In the genomic region with DNA sequence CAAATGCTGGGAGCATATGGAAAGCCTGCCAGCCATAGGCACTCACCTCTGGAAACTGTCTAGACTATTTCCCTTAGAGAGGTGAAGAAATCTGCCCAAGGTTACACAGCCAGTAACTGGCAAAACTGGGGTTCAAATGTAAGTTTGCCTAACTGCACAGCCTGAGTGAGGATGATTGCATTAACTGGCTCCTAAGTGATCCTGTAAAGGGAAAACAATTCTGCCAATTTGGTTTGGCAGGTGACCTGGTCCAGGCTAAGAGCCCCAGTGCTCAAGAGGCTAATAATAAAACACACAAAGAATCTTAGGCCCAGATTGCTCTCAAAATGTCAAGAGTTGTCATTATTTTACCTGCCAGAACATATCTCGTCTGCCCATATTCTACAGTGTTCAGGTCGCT, we compare ENCODE assay signal across 24 cellular contexts.
"Had no signal": no experiment of that assay in that cellular context is flagged by ENCODE, and none has a peak within 500 bp of the region (broad histone marks: within the 10 kb centered on the region; RNA-seq: fewer than 3 reads in every experiment).

No MANE protein-coding gene starts in this region.

- H3K36me3 ChIP-seq: breast epithelium, ovary, sigmoid colon, stomach, tibial artery had no signal

- H2AFZ ChIP-seq: hepatocyte had no signal

- H3K27ac Mint-ChIP-seq: activated B cell treated with CpG ODN at 0.5 μM for 24 hours; activated naive CD4-positive, alpha-beta T cell treated with anti-CD3 and anti-CD28 coated beads, Interleukin-2, amount 50 U/mL, for 72 hours; activated T-cell treated with anti-CD3 and anti-CD28 coated beads, Interleukin-2, amount 50 U/mL, for 72 hours; naive B cell; nephron progenitor cell; progenitor cell of endocrine pancreas; stimulated activated naive B cell treated with anti-CD40 and anti-IgM and Interleukin-4, amounts not matched to agents 10 μg/mL and 1 μg/mL and 100 μg/mL, for 72 hours; T-helper 2 cell treated with Interferon-gamma antibody and Interleukin-4, amounts not matched to agents 5 μg/mL and 100 μg/mL, for 36 hours had no signal

- H3K27ac ChIP-seq: breast epithelium, hepatocyte, ovary, sigmoid colon, stomach, tibial artery had no signal

- H3K4me1 Mint-ChIP-seq: activated B cell treated with CpG ODN at 0.5 μM for 24 hours, naive B cell had no signal

- ATAC-seq: activated naive CD4-positive, alpha-beta T cell treated with anti-CD3 and anti-CD28 coated beads, Interleukin-2, amount 50 U/mL, for 72 hours; activated T-cell treated with anti-CD3 and anti-CD28 coated beads, Interleukin-2, amount 50 U/mL, for 72 hours; stimulated activated naive B cell treated with anti-CD40 and anti-IgM and Interleukin-4, amounts not matched to agents 10 μg/mL and 1 μg/mL and 100 μg/mL, for 72 hours had no signal

- DNase-seq: activated B cell treated with CpG ODN at 0.5 μM for 24 hours; activated naive CD4-positive, alpha-beta T cell; activated T-cell treated with anti-CD3 and anti-CD28 coated beads for 4 hours; activated T-cell treated with anti-CD3 and anti-CD28 coated beads, Interleukin-2, amount 50 U/mL, for 72 hours; effector CD8-positive, alpha-beta T cell; islet precursor cell; mammary epithelial cell; naive B cell; nephron progenitor cell; ovary; sigmoid colon; small intestine; stimulated activated CD4-positive, alpha-beta T cell treated with anti-CD3 and anti-CD28 coated beads, Interleukin-1b, Interleukin-23, amount 100 ng/mL, for 48 hours; stimulated activated CD4-positive, alpha-beta T cell treated with anti-CD3 and anti-CD28 coated beads, Interleukin-4, amount 100 ng/mL, for 4 hours; stimulated activated CD8-positive, alpha-beta memory T cell treated with anti-CD3 and anti-CD28 coated beads, Interleukin-4, amount 100 ng/mL, for 48 hours; stimulated activated naive B cell treated with anti-CD40 and anti-IgM and Interleukin-4, amounts not matched to agents 10 μg/mL and 1 μg/mL and 100 μg/mL, for 72 hours; stomach; T-helper 1 cell; tibial artery had no signal

- H3K36me3 Mint-ChIP-seq: activated naive CD4-positive, alpha-beta T cell treated with anti-CD3 and anti-CD28 coated beads, Interleukin-2, amount 50 U/mL, for 72 hours; stimulated activated naive B cell treated with anti-CD40 and anti-IgM and Interleukin-4, amounts not matched to agents 10 μg/mL and 1 μg/mL and 100 μg/mL, for 72 hours had no signal

- H3K27me3 ChIP-seq: breast epithelium, hepatocyte, ovary, sigmoid colon, stomach, tibial artery had no signal

- H3K9me3 ChIP-seq: breast epithelium, ovary, sigmoid colon, stomach, tibial artery had no signal

- H3K9me3 Mint-ChIP-seq: activated naive CD4-positive, alpha-beta T cell treated with anti-CD3 and anti-CD28 coated beads, Interleukin-2, amount 50 U/mL, for 72 hours; activated T-cell treated with anti-CD3 and anti-CD28 coated beads, Interleukin-2, amount 50 U/mL, for 72 hours; T-helper 2 cell treated with Interferon-gamma antibody and Interleukin-4, amounts not matched to agents 5 μg/mL and 100 μg/mL, for 36 hours had no signal

- H3K4me1 ChIP-seq: breast epithelium had no signal

- H3K4me3 Mint-ChIP-seq: activated B cell treated with CpG ODN at 0.5 μM for 24 hours; activated T-cell treated with anti-CD3 and anti-CD28 coated beads, Interleukin-2, amount 50 U/mL, for 72 hours; naive B cell; nephron progenitor cell; stimulated activated naive B cell treated with anti-CD40 and anti-IgM and Interleukin-4, amounts not matched to agents 10 μg/mL and 1 μg/mL and 100 μg/mL, for 72 hours; T-helper 2 cell treated with Interferon-gamma antibody and Interleukin-4, amounts not matched to agents 5 μg/mL and 100 μg/mL, for 36 hours had no signal

- H3K79me2 ChIP-seq: hepatocyte had no signal

- H3K4me3 ChIP-seq: breast epithelium, hepatocyte, ovary, sigmoid colon, stomach, tibial artery had no signal

- H3K4me2 ChIP-seq: hepatocyte had no signal
